Comparison of ENCODE assay signal across 1 cellular context in the genomic region with DNA sequence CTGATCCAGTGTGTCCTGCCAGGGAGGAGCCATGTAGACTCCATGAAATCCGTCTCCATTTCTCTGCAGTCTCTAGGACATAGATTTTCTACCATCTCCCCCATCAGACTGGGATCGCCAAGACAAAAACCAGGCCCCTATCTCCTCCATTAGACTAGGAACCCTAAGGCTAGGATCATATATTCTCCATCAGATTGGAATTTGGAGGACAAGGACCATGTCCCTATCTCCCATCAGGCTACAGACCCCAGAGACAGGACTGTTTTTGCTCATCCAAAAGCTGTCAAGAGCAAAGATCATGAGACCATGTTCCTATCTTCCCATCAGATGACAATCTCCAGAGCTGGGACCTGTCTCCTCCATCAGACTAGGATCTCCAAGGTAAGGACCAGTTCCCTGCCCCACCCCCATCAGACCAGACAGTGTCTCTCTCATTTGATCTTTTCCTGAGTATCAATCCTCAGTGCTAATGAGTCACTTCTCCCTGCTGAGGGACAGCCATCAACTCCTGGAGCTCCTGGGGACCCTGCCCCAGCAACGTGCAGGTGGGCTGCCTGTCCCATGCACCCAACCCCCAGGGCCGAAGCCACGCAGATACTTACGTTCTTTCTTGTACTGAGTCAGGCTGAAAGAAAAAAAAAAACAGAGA.
TF ChIP-seq lines count a peak whose summit lies in the region.

No MANE protein-coding gene starts in this region.

TF ChIP-seq in HepG2, 621 proteins besides CTCF, POLR2A, EP300 and RAD21:
- TF ChIP-seq ZSCAN22 (CRISPR knock-in tag; IDR thresholded peaks at IDR 0.05) = peak; percentile 70
TF ChIP-seq in HepG2: peak in this region for 1; not testable (repeated sequence) for 620.
